Comparison of ENCODE assay signal across 35 cellular contexts in genomic region chr12:131617179-131617578, GRCh38.
"Had no signal": no experiment of that assay in that cellular context is flagged by ENCODE, and none has a peak within 500 bp of the region (broad histone marks: within the 10 kb centered on the region; RNA-seq: fewer than 3 reads in every experiment).

No MANE protein-coding gene starts in this region.

- H3K4me1 Mint-ChIP-seq: activated T-helper 17 cell treated with anti-CD3 and anti-CD28 coated beads, Interleukin-2, amount 50 U/mL, for 72 hours; central memory CD8-positive, alpha-beta T cell had no signal

- H3K9me3 ChIP-seq: esophagus squamous epithelium, gastroesophageal sphincter had no signal

- H3K9me3 Mint-ChIP-seq: activated B cell treated with CpG ODN at 0.5 μM for 24 hours; activated CD8-positive, alpha-beta T cell treated with anti-CD3 and anti-CD28 coated beads for 36 hours; activated T-cell treated with anti-CD3 and anti-CD28 coated beads, Interleukin-2, amount 50 U/mL, for 4 hours; activated T-helper 17 cell treated with anti-CD3 and anti-CD28 coated beads, Interleukin-2, amount 50 U/mL, for 72 hours; central memory CD8-positive, alpha-beta T cell; T-helper 2 cell treated with Interferon-gamma antibody and Interleukin-4, amounts not matched to agents 5 μg/mL and 100 μg/mL, for 36 hours had no signal

- H3K27ac ChIP-seq: brain microvascular endothelial cell, epithelial cell of prostate, esophagus squamous epithelium, gastroesophageal sphincter, WERI-Rb-1 had no signal

- H3K27ac Mint-ChIP-seq: activated B cell treated with CpG ODN at 0.5 μM for 24 hours; activated CD8-positive, alpha-beta T cell treated with anti-CD3 and anti-CD28 coated beads for 36 hours; activated naive CD8-positive, alpha-beta T cell; activated T-helper 17 cell treated with anti-CD3 and anti-CD28 coated beads, Interleukin-2, amount 50 U/mL, for 72 hours; T-helper 17 cell; T-helper 2 cell treated with Interferon-gamma antibody and Interleukin-4, amounts not matched to agents 5 μg/mL and 100 μg/mL, for 36 hours had no signal

- H3K4me3 Mint-ChIP-seq: activated B cell treated with CpG ODN at 0.5 μM for 24 hours; activated CD8-positive, alpha-beta T cell treated with anti-CD3 and anti-CD28 coated beads for 36 hours; activated naive CD8-positive, alpha-beta T cell; activated T-cell treated with anti-CD3 and anti-CD28 coated beads, Interleukin-2, amount 50 U/mL, for 4 hours; activated T-helper 17 cell treated with anti-CD3 and anti-CD28 coated beads, Interleukin-2, amount 50 U/mL, for 72 hours; central memory CD8-positive, alpha-beta T cell; T-helper 17 cell; T-helper 2 cell treated with Interferon-gamma antibody and Interleukin-4, amounts not matched to agents 5 μg/mL and 100 μg/mL, for 36 hours had no signal

- H3K27me3 ChIP-seq: brain microvascular endothelial cell had no signal

- ATAC-seq: activated CD4-positive, CD25-positive, alpha-beta regulatory T cell treated with anti-CD3 and anti-CD28 coated beads, Interleukin-2, amount 50 U/mL, for 24 hours; activated CD8-positive, alpha-beta T cell treated with anti-CD3 and anti-CD28 coated beads for 36 hours; activated T-cell treated with anti-CD3 and anti-CD28 coated beads, Interleukin-2, amount 50 U/mL, for 4 hours; activated T-helper 17 cell treated with anti-CD3 and anti-CD28 coated beads, Interleukin-2, amount 50 U/mL, for 72 hours; gastroesophageal sphincter; T-helper 17 cell had no signal

- H3K4me3 ChIP-seq: esophagus squamous epithelium, gastroesophageal sphincter had no signal

- H3K36me3 ChIP-seq: brain microvascular endothelial cell, esophagus squamous epithelium, gastroesophageal sphincter, WERI-Rb-1 had no signal

- H3K36me3 Mint-ChIP-seq: activated naive CD8-positive, alpha-beta T cell had no signal

- H3K4me1 ChIP-seq: esophagus squamous epithelium, gastroesophageal sphincter had no signal

- DNase-seq: activated B cell treated with CpG ODN at 0.5 μM for 24 hours; activated CD4-positive, alpha-beta T cell treated with anti-CD3 and anti-CD28 coated beads for 48 hours; activated CD4-positive, alpha-beta T cell treated with anti-CD3 and anti-CD28 coated beads, Interleukin-2, amount 50 U/mL, for 1 hour; activated CD4-positive, alpha-beta T cell treated with anti-CD3 and anti-CD28 coated beads, Interleukin-2, amount 50 U/mL, for 48 hours; activated CD8-positive, alpha-beta memory T cell treated with anti-CD3 and anti-CD28 coated beads for 24 hours; activated CD8-positive, alpha-beta T cell treated with anti-CD3 and anti-CD28 coated beads for 36 hours; activated effector memory CD4-positive, alpha-beta T cell treated with Interleukin-2 at 50 U/mL for 16 hours; activated gamma-delta T cell treated with Interleukin-2 at 50 U/mL for 16 hours; activated naive CD4-positive, alpha-beta T cell treated with anti-CD3 and anti-CD28 coated beads, Interleukin-2, amount 50 U/mL, for 16 hours; activated naive CD4-positive, alpha-beta T cell treated with Interleukin-2 at 50 U/mL for 16 hours; activated T-cell treated with anti-CD3 and anti-CD28 coated beads, Interleukin-2, amount 50 U/mL, for 4 hours; amniotic stem cell; anterior cingulate cortex; brain microvascular endothelial cell; cortex of kidney; dermis blood vessel endothelial cell; effector CD8-positive, alpha-beta T cell; esophagus squamous epithelium; foreskin melanocyte; T-helper 1 cell; T-helper 17 cell; T1000; WERI-Rb-1 had no signal

- FAIRE-seq: astrocyte, bronchial epithelial cell, colon, endometrium, endothelial cell of umbilical vein had no signal
